In genomic region chr6:108176281-108177089, GRCh38 we compare ENCODE assay signal across 12 cellular contexts. TPM values are rescaled to one million over a fixed set of nuclear protein-coding genes. Genes with fewer than 3 reads are reported as not detected.
DNase-seq lines count a peak whose midpoint lies in the region; ATAC-seq, FAIRE-seq and TF ChIP-seq lines count a peak whose summit lies in the region.
"Had no signal": no experiment of that assay in that cellular context is flagged by ENCODE, and none has a peak within 500 bp of the region (broad histone marks: within the 10 kb centered on the region; RNA-seq: fewer than 3 reads in every experiment).

No MANE protein-coding gene starts in this region.

- H3K4me3 Mint-ChIP-seq in activated CD4-positive, alpha-beta T cell treated with anti-CD3 and anti-CD28 coated beads, Interleukin-2, amount 10 ng/mL, durations not matched to agents 24 days and 14 days: peak overlapping the region; percentile 45
- H3K4me3 Mint-ChIP-seq in astrocyte (ENCODE audit: unreplicated experiment): peak overlapping the region; percentile 29
- peak overlapping the region; percentile 61 for H3K4me3 Mint-ChIP-seq in stimulated activated effector memory CD8-positive, alpha-beta T cell treated with anti-CD3 and anti-CD28 coated beads, Interleukin-12 subunit alpha, Interleukin-12 subunit beta, amount 100 ng/mL, for 72 hours

- no peaks in the 10 kb centered on the region for H3K9me3 Mint-ChIP-seq in activated CD4-positive, alpha-beta T cell treated with anti-CD3 and anti-CD28 coated beads, Interleukin-2, amount 10 ng/mL, durations not matched to agents 24 days and 14 days
- peaks cover 2% of the 10 kb centered on the region for H3K9me3 Mint-ChIP-seq in astrocyte (ENCODE audit: unreplicated experiment)
- no peaks in the 10 kb centered on the region for H3K9me3 Mint-ChIP-seq in stimulated activated effector memory CD8-positive, alpha-beta T cell treated with anti-CD3 and anti-CD28 coated beads, Interleukin-12 subunit alpha, Interleukin-12 subunit beta, amount 100 ng/mL, for 72 hours

- H3K36me3 ChIP-seq in astrocyte (ENCODE audit: insufficient read depth, low read length): no peaks in the 10 kb centered on the region
- H3K36me3 ChIP-seq in right lobe of liver: no peaks in the 10 kb centered on the region

- H3K36me3 Mint-ChIP-seq in activated CD4-positive, alpha-beta T cell treated with anti-CD3 and anti-CD28 coated beads, Interleukin-2, amount 10 ng/mL, durations not matched to agents 24 days and 14 days (ENCODE audit: low read depth): no peaks in the 10 kb centered on the region
- peaks cover 2% of the 10 kb centered on the region for H3K36me3 Mint-ChIP-seq in astrocyte (ENCODE audit: low read depth, unreplicated experiment)
- H3K36me3 Mint-ChIP-seq in stimulated activated effector memory CD8-positive, alpha-beta T cell treated with anti-CD3 and anti-CD28 coated beads, Interleukin-12 subunit alpha, Interleukin-12 subunit beta, amount 100 ng/mL, for 72 hours: no peaks in the 10 kb centered on the region

- H3K27ac Mint-ChIP-seq in activated CD4-positive, alpha-beta T cell treated with anti-CD3 and anti-CD28 coated beads, Interleukin-2, amount 10 ng/mL, durations not matched to agents 24 days and 14 days: no peak overlapping the region
- H3K27ac Mint-ChIP-seq in astrocyte (ENCODE audit: unreplicated experiment): no peak overlapping the region
- no peak overlapping the region for H3K27ac Mint-ChIP-seq in stimulated activated effector memory CD8-positive, alpha-beta T cell treated with anti-CD3 and anti-CD28 coated beads, Interleukin-12 subunit alpha, Interleukin-12 subunit beta, amount 100 ng/mL, for 72 hours

- WGBS in right lobe of liver (ENCODE audit: insufficient coverage, low coverage, low lambda C conversion rate, missing lambda C conversion rate): 18% methylated on average over 14 of the region's 46 CpGs

- H3K4me3 ChIP-seq in astrocyte (ENCODE audit: insufficient read depth, low read depth, low read length): no peak overlapping the region
- H3K4me3 ChIP-seq in right lobe of liver: peak overlapping the region in 2 of 3 donors; percentile 19 to 24
- H3K4me3 ChIP-seq: lung had no signal

- FAIRE-seq in astrocyte (lab: Jason Lieb, UNC): no peak

- peaks cover 81% of the 10 kb centered on the region for H3K27me3 Mint-ChIP-seq in activated CD4-positive, alpha-beta T cell treated with anti-CD3 and anti-CD28 coated beads, Interleukin-2, amount 10 ng/mL, durations not matched to agents 24 days and 14 days
- peaks cover 87% of the 10 kb centered on the region for H3K27me3 Mint-ChIP-seq in astrocyte (ENCODE audit: low read depth, unreplicated experiment)

- peak overlapping the region; percentile 19 for H3K4me2 ChIP-seq in astrocyte (ENCODE audit: low read length)

- H3K27me3 ChIP-seq in astrocyte (ENCODE audit: insufficient read depth, low read length) (peaks cover 69% of the 10 kb centered on the region), right lobe of liver (peaks cover 5 to 19% of the 10 kb centered on the region in 2 donors)

- no peak overlapping the region for H3K9ac ChIP-seq in astrocyte (ENCODE audit: low read length)

- TF ChIP-seq CTCF in astrocyte (IDR thresholded peaks at IDR 0.05; ENCODE audit: insufficient read depth, low read depth, low read length): no peak
- no peak for TF ChIP-seq CTCF in right lobe of liver (IDR thresholded peaks at IDR 0.05)

- DNase-seq in activated CD4-positive, alpha-beta T cell treated with anti-CD3 and anti-CD28 coated beads, Interleukin-2, amount 10 ng/mL, durations not matched to agents 24 days and 14 days: no peak
- no peak for DNase-seq in activated CD4-positive, alpha-beta T cell treated with anti-CD3 and anti-CD28 coated beads, Interleukin-2, amount 50 U/mL, for 1 hour
- DNase-seq in astrocyte (ENCODE audit: low read depth) (no peak), right lobe of liver (no peak), OCI-M1 (lab: John Stamatoyannopoulos, UW) (no peak), head of caudate nucleus (no peak)
- no peak for DNase-seq in stimulated activated effector memory CD8-positive, alpha-beta T cell treated with anti-CD3 and anti-CD28 coated beads, Interleukin-12 subunit alpha, Interleukin-12 subunit beta, amount 100 ng/mL, for 72 hours (ENCODE audit: low spot score in 2 of 2)
- DNase-seq in stimulated activated CD4-positive, alpha-beta T cell treated with anti-CD3 and anti-CD28 coated beads, Interleukin-1b, Interleukin-23, amount 100 ng/mL, for 48 hours: no peak
- DNase-seq: NCI-H510A; stimulated activated CD4-positive, alpha-beta T cell treated with anti-CD3 and anti-CD28 coated beads, Interleukin-2, amount 100 ng/mL, for 48 hours had no signal

- no peaks in the 10 kb centered on the region for H3K9me3 ChIP-seq in astrocyte (ENCODE audit: insufficient read depth, low read depth, low read length)
- no peaks in the 10 kb centered on the region for H3K9me3 ChIP-seq in right lobe of liver

- peaks cover 5% of the 10 kb centered on the region for H3K4me1 Mint-ChIP-seq in activated CD4-positive, alpha-beta T cell treated with anti-CD3 and anti-CD28 coated beads, Interleukin-2, amount 10 ng/mL, durations not matched to agents 24 days and 14 days
- H3K4me1 Mint-ChIP-seq in astrocyte (ENCODE audit: low read depth, unreplicated experiment): no peaks in the 10 kb centered on the region
- H3K4me1 Mint-ChIP-seq in stimulated activated effector memory CD8-positive, alpha-beta T cell treated with anti-CD3 and anti-CD28 coated beads, Interleukin-12 subunit alpha, Interleukin-12 subunit beta, amount 100 ng/mL, for 72 hours: peaks cover 25% of the 10 kb centered on the region

- ATAC-seq in right lobe of liver: peak in 1 of 4 donors; percentile 15
- ATAC-seq in stimulated activated effector memory CD8-positive, alpha-beta T cell treated with anti-CD3 and anti-CD28 coated beads, Interleukin-12 subunit alpha, Interleukin-12 subunit beta, amount 100 ng/mL, for 72 hours: no peak

- no peaks in the 10 kb centered on the region for H4K20me1 ChIP-seq in astrocyte (ENCODE audit: insufficient read depth, low read length)

- TF ChIP-seq POLR2A in right lobe of liver (IDR thresholded peaks at IDR 0.05): no peak

- H3K4me1 ChIP-seq in astrocyte (ENCODE audit: insufficient read depth, low read length) (no peaks in the 10 kb centered on the region), right lobe of liver (peaks cover 0 to 13% (median 0%) of the 10 kb centered on the region in 4 donors)

- no peak overlapping the region for H2AFZ ChIP-seq in astrocyte (ENCODE audit: low read depth, low read length)

- intact Hi-C loops in activated CD4-positive, alpha-beta T cell treated with anti-CD3 and anti-CD28 coated beads, Interleukin-2, amount 10 ng/mL, durations not matched to agents 24 days and 14 days (cut with micrococcal nuclease): loop anchor here (5.0 kb wide), 1 partner anchor 316 kb away; no protein-coding TSS in a partner anchor
- intact Hi-C loops in right lobe of liver (cut with DNase I) (no loop called here), head of caudate nucleus (cut with DNase I) (no loop called here)

- H3K79me2 ChIP-seq in astrocyte (ENCODE audit: insufficient read depth, low read length): no peaks in the 10 kb centered on the region

- H3K27ac ChIP-seq in astrocyte (ENCODE audit: low read depth, low read length) (no peak overlapping the region), right lobe of liver (no peak overlapping the region)

RNA-seq across cellular contexts. Expression of gene NR2E1, which starts 10.7 kb away (rescaled TPM):
- not detected in 2 replicates for total RNA-seq in activated CD4-positive, alpha-beta T cell treated with anti-CD3 and anti-CD28 coated beads, Interleukin-2, amount 10 ng/mL, durations not matched to agents 24 days and 14 days
- total RNA-seq in astrocyte (not detected in 2 replicates), right lobe of liver (not detected)
- total RNA-seq: lung; T-helper 1 cell treated with Interleukin-12 subunit alpha and Interleukin-12 subunit beta and Interleukin-4 antibody, amounts not matched to agents 30 ng/mL and 1 ng/mL, for 36 hours had no signal
